In genomic region chr10:117568226-117568625, GRCh38 we compare ENCODE assay signal across 12 cellular contexts.
DNase-seq lines count a peak whose midpoint lies in the region; TF ChIP-seq lines count a peak whose summit lies in the region.
"Had no signal": no experiment of that assay in that cellular context is flagged by ENCODE, and none has a peak within 500 bp of the region (broad histone marks: within the 10 kb centered on the region; RNA-seq: fewer than 3 reads in every experiment).

No MANE protein-coding gene starts in this region.

- H3K27me3 ChIP-seq in tibial artery = peaks cover 0 to 2% of the 10 kb centered on the region in 2 donors
- H3K27me3 ChIP-seq: BLaER1 treated with 17β-estradiol and CSF1 and Interleukin-3, amounts not matched to agents 10 nM and 100 nM had no signal

- H3K36me3 ChIP-seq in tibial artery = no peaks in the 10 kb centered on the region
- H3K36me3 ChIP-seq: BLaER1 treated with 17β-estradiol and CSF1 and Interleukin-3, amounts not matched to agents 10 nM and 100 nM; HAP-1 had no signal

- intact Hi-C loops in tibial artery (cut with DNase I; ENCODE audit: low total_unique reads) = loop anchor here (10.0 kb wide), 1 partner anchor 187 kb away; no protein-coding TSS in a partner anchor

- no peak overlapping the region for H3K4me3 ChIP-seq in tibial artery
- H3K4me3 ChIP-seq: A549; BLaER1 treated with 17β-estradiol and CSF1 and Interleukin-3, amounts not matched to agents 10 nM and 100 nM; HAP-1 had no signal

- H3K36me3 Mint-ChIP-seq in nephron (ENCODE audit: low read depth) = no peaks in the 10 kb centered on the region
- H3K36me3 Mint-ChIP-seq: CD4-positive, CD25-positive, alpha-beta regulatory T cell; IgD-negative memory B cell had no signal

- no peak overlapping the region for H3K27ac ChIP-seq in tibial artery
- H3K27ac ChIP-seq: A549; BLaER1 treated with 17β-estradiol and CSF1 and Interleukin-3, amounts not matched to agents 10 nM and 100 nM had no signal

- H3K4me3 Mint-ChIP-seq in nephron = no peak overlapping the region
- H3K4me3 Mint-ChIP-seq: CD4-positive, CD25-positive, alpha-beta regulatory T cell; IgD-negative memory B cell had no signal

- H3K9me3 ChIP-seq in tibial artery = no peaks in the 10 kb centered on the region
- H3K9me3 ChIP-seq: A549; BLaER1 treated with 17β-estradiol and CSF1 and Interleukin-3, amounts not matched to agents 10 nM and 100 nM; HAP-1 had no signal

- H3K4me1 ChIP-seq in tibial artery = no peaks in the 10 kb centered on the region
- H3K4me1 ChIP-seq: A549; BLaER1 treated with 17β-estradiol and CSF1 and Interleukin-3, amounts not matched to agents 10 nM and 100 nM; HAP-1 had no signal

- DNase-seq in GM04504 (ENCODE audit: low read depth) (peak; percentile 20), fibroblast of the conjunctiva (ENCODE audit: low read depth) (peak; percentile 35), tibial artery (no peak), cortex of kidney (lab: John Stamatoyannopoulos, UW) (no peak), GF-D8 (lab: John Stamatoyannopoulos, UW) (no peak)
- DNase-seq: CD4-positive, CD25-positive, alpha-beta regulatory T cell; DMS 273 treated with DMSO at 0.1 percent for 48 hours had no signal

- no peaks in the 10 kb centered on the region for H3K9me3 Mint-ChIP-seq in nephron
- H3K9me3 Mint-ChIP-seq: CD4-positive, CD25-positive, alpha-beta regulatory T cell had no signal

- peaks cover 28% of the 10 kb centered on the region for H3K27me3 Mint-ChIP-seq in nephron (ENCODE audit: low read depth)
- H3K27me3 Mint-ChIP-seq: IgD-negative memory B cell had no signal

- TF ChIP-seq CTCF in nephron (IDR thresholded peaks at IDR 0.05; ENCODE audit: unreplicated experiment in 3 of 3) = no peak
- no peak for TF ChIP-seq CTCF in tibial artery (IDR thresholded peaks at IDR 0.05)

- peak overlapping the region; percentile 36 to 71 (median 69) for H3K27ac Mint-ChIP-seq in nephron
- H3K27ac Mint-ChIP-seq: CD4-positive, CD25-positive, alpha-beta regulatory T cell; IgD-negative memory B cell had no signal

- H3K4me1 Mint-ChIP-seq in nephron = peaks cover 27% of the 10 kb centered on the region
- H3K4me1 Mint-ChIP-seq: CD4-positive, CD25-positive, alpha-beta regulatory T cell; IgD-negative memory B cell had no signal

Comparison
In these comparisons a context has a peak if more than half of its experiments do, and no peak if none do; other contexts are left out.
1. DNase-seq: peak in GM04504 (single experiment) and fibroblast of the conjunctiva (single experiment); none in tibial artery (0 of 2), cortex of kidney (single experiment) and GF-D8 (single experiment).